Comparison of ENCODE assay signal across 1 cellular context in the genomic region with DNA sequence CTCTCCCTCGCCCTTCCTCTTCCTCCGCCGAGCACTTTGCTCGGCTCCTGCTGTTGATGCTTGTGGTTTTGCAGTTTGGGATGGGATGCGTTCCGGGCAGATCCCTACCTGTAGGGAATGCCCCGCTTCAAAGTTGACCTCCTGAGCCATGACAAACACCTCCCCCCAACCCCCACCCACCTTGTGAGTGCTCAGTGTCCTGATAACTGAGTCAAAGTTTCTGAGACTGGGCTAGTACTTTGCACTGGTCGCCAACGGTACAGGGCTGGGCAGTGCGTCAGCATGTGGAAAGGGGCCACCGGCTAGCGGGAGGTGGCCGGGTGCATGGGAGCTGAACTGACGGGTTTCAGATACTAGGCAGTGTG.
TF ChIP-seq lines count a peak whose summit lies in the region.

No MANE protein-coding gene starts in this region.

TF ChIP-seq in GM23338, 12 proteins besides CTCF, POLR2A, EP300 and RAD21 (continued from another document):
- TF ChIP-seq, protein P1, sequence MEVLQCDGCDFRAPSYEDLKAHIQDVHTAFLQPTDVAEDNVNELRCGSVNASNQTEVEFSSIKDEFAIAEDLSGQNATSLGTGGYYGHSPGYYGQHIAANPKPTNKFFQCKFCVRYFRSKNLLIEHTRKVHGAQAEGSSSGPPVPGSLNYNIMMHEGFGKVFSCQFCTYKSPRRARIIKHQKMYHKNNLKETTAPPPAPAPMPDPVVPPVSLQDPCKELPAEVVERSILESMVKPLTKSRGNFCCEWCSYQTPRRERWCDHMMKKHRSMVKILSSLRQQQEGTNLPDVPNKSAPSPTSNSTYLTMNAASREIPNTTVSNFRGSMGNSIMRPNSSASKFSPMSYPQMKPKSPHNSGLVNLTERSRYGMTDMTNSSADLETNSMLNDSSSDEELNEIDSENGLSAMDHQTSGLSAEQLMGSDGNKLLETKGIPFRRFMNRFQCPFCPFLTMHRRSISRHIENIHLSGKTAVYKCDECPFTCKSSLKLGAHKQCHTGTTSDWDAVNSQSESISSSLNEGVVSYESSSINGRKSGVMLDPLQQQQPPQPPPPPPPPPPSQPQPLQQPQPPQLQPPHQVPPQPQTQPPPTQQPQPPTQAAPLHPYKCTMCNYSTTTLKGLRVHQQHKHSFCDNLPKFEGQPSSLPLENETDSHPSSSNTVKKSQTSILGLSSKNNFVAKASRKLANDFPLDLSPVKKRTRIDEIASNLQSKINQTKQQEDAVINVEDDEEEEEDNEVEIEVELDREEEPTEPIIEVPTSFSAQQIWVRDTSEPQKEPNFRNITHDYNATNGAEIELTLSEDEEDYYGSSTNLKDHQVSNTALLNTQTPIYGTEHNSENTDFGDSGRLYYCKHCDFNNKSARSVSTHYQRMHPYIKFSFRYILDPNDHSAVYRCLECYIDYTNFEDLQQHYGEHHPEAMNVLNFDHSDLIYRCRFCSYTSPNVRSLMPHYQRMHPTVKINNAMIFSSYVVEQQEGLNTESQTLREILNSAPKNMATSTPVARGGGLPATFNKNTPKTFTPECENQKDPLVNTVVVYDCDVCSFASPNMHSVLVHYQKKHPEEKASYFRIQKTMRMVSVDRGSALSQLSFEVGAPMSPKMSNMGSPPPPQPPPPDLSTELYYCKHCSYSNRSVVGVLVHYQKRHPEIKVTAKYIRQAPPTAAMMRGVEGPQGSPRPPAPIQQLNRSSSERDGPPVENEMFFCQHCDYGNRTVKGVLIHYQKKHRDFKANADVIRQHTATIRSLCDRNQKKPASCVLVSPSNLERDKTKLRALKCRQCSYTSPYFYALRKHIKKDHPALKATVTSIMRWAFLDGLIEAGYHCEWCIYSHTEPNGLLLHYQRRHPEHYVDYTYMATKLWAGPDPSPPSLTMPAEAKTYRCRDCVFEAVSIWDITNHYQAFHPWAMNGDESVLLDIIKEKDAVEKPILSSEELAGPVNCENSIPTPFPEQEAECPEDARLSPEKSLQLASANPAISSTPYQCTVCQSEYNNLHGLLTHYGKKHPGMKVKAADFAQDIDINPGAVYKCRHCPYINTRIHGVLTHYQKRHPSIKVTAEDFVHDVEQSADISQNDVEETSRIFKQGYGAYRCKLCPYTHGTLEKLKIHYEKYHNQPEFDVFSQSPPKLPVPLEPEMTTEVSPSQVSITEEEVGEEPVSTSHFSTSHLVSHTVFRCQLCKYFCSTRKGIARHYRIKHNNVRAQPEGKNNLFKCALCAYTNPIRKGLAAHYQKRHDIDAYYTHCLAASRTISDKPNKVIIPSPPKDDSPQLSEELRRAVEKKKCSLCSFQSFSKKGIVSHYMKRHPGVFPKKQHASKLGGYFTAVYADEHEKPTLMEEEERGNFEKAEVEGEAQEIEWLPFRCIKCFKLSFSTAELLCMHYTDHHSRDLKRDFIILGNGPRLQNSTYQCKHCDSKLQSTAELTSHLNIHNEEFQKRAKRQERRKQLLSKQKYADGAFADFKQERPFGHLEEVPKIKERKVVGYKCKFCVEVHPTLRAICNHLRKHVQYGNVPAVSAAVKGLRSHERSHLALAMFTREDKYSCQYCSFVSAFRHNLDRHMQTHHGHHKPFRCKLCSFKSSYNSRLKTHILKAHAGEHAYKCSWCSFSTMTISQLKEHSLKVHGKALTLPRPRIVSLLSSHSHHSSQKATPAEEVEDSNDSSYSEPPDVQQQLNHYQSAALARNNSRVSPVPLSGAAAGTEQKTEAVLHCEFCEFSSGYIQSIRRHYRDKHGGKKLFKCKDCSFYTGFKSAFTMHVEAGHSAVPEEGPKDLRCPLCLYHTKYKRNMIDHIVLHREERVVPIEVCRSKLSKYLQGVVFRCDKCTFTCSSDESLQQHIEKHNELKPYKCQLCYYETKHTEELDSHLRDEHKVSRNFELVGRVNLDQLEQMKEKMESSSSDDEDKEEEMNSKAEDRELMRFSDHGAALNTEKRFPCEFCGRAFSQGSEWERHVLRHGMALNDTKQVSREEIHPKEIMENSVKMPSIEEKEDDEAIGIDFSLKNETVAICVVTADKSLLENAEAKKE (CRISPR knock-in tag; IDR thresholded peaks at IDR 0.05): no peak
